8 cellular contexts compared by ENCODE assay signal in genomic region chr10:12350167-12350872, GRCh38. TPM values are rescaled to one million over a fixed set of nuclear protein-coding genes. Genes with fewer than 3 reads are reported as not detected.
DNase-seq lines count a peak whose midpoint lies in the region; ATAC-seq and TF ChIP-seq lines count a peak whose summit lies in the region.

No MANE protein-coding gene starts in this region.

- H3K27me3 Mint-ChIP-seq in activated naive CD8-positive, alpha-beta T cell: no peaks in the 10 kb centered on the region
- H3K27me3 Mint-ChIP-seq in osteocyte (ENCODE audit: unreplicated experiment): no peaks in the 10 kb centered on the region

- H3K27ac Mint-ChIP-seq in activated naive CD8-positive, alpha-beta T cell: peak overlapping the region; percentile 96
- H3K27ac Mint-ChIP-seq in osteocyte (ENCODE audit: unreplicated experiment): peak overlapping the region; percentile 85

- no peaks in the 10 kb centered on the region for H3K9me3 Mint-ChIP-seq in activated naive CD8-positive, alpha-beta T cell (ENCODE audit: low read depth)
- H3K9me3 Mint-ChIP-seq in osteocyte (ENCODE audit: unreplicated experiment): no peaks in the 10 kb centered on the region

- intact Hi-C loops in Right ventricle myocardium superior (cut with DNase I) (no loop called here), aorta (cut with DNase I) (no loop called here)

- H3K4me1 Mint-ChIP-seq in activated naive CD8-positive, alpha-beta T cell (ENCODE audit: low read depth): peaks cover 40% of the 10 kb centered on the region
- peaks cover 26% of the 10 kb centered on the region for H3K4me1 Mint-ChIP-seq in osteocyte (ENCODE audit: unreplicated experiment)

- peak overlapping the region; percentile 97 for H3K4me3 Mint-ChIP-seq in activated naive CD8-positive, alpha-beta T cell
- peak overlapping the region; percentile 97 for H3K4me3 Mint-ChIP-seq in osteocyte (ENCODE audit: unreplicated experiment)

- 1% methylated on average over 47 of the region's 47 CpGs for WGBS in aorta, 2 donors

- DNase-seq in GDM1 (lab: John Stamatoyannopoulos, UW) (peak; percentile 12), RWPE2 (ENCODE audit: low spot score) (no peak), Right ventricle myocardium superior (peak; percentile 61), osteocyte (ENCODE audit: extremely low spot score, unreplicated experiment) (no peak), aorta (peak; percentile 67 to 79), HPDE6-E6E7 (ENCODE audit: extremely low spot score) (no peak)

- H3K9me3 ChIP-seq in RWPE2 (ENCODE audit: severe bottlenecking): no peaks in the 10 kb centered on the region
- H3K9me3 ChIP-seq in aorta (ENCODE audit: control insufficient read depth, low read length): no peaks in the 10 kb centered on the region

- peak; percentile 0 for ATAC-seq in HG02759 (IDR thresholded peaks at IDR 0.05; ENCODE audit: unreplicated experiment)
- peak; percentile 54 for ATAC-seq in RWPE2 (ENCODE audit: low read depth)
- peak; percentile 46 for ATAC-seq in Right ventricle myocardium superior (ENCODE audit: poor library complexity)
- peak; percentile 58 for ATAC-seq in aorta (ENCODE audit: low FRiP score)

- H3K36me3 ChIP-seq in RWPE2 (ENCODE audit: low read depth) (no peaks in the 10 kb centered on the region), aorta (ENCODE audit: control insufficient read depth in 1 of 2, insufficient read depth in 2 of 2, low read length in 1 of 2) (no peaks in the 10 kb centered on the region)

- no peak overlapping the region for H3K27ac ChIP-seq in RWPE2 (ENCODE audit: poor library complexity, severe bottlenecking)
- peak overlapping the region in 1 of 2 donors; percentile 2 for H3K27ac ChIP-seq in aorta (ENCODE audit: low read depth in 1 of 2, low read length in 2 of 2)

- H3K4me3 ChIP-seq in RWPE2 (ENCODE audit: severe bottlenecking) (peak overlapping the region; percentile 60), aorta (ENCODE audit: low read length in 2 of 2) (peak overlapping the region; percentile 86 to 96)

- H3K4me1 ChIP-seq in RWPE2 (ENCODE audit: insufficient read depth, poor library complexity, severe bottlenecking) (no peaks in the 10 kb centered on the region), aorta (ENCODE audit: control insufficient read depth in 1 of 2, insufficient read depth in 2 of 2, low read length in 2 of 2) (peaks cover 0 to 3% of the 10 kb centered on the region in 2 donors)

- H3K36me3 Mint-ChIP-seq in activated naive CD8-positive, alpha-beta T cell: no peaks in the 10 kb centered on the region
- H3K36me3 Mint-ChIP-seq in osteocyte (ENCODE audit: unreplicated experiment): no peaks in the 10 kb centered on the region

- TF ChIP-seq CTCF in RWPE2 (IDR thresholded peaks at IDR 0.05; ENCODE audit: poor library complexity, severe bottlenecking) (no peak), osteocyte (IDR thresholded peaks at IDR 0.05) (no peak)

- H3K27me3 ChIP-seq in RWPE2 (ENCODE audit: insufficient read depth, poor library complexity, severe bottlenecking): no peaks in the 10 kb centered on the region
- no peaks in the 10 kb centered on the region for H3K27me3 ChIP-seq in aorta (ENCODE audit: control insufficient read depth in 1 of 2, insufficient read depth in 2 of 2, low read length in 1 of 2)

RNA-seq across cellular contexts. Expression of gene CAMK1D, which starts 1.0 kb away (rescaled TPM):
- total RNA-seq in Right ventricle myocardium superior (6.5 TPM), osteocyte (13.7 and 15.8 TPM in 2 replicates), aorta (10 to 100 TPM; 10.9 to 19.0 TPM)
- 1 to 10 TPM; 1.9 to 4.4 TPM for polyA plus RNA-seq in aorta

Comparison
In these comparisons a context has a peak if more than half of its experiments do, and no peak if none do; other contexts are left out.
1. DNase-seq: peak in GDM1 (single experiment), Right ventricle myocardium superior (single experiment) and aorta (2 of 2); none in RWPE2 (single experiment), osteocyte (single experiment) and HPDE6-E6E7 (single experiment).
2. ATAC-seq: peak in every context shown above with its lines; median percentile 58 in aorta; 54 in RWPE2; 46 in Right ventricle myocardium superior; 0 in HG02759.